10 cellular contexts compared by ENCODE assay signal in genomic region chr7:73134866-73135265, GRCh38. TPM values are rescaled to one million over a fixed set of nuclear protein-coding genes. Genes with fewer than 3 reads are reported as not detected.
DNase-seq lines count a peak whose midpoint lies in the region; ATAC-seq, FAIRE-seq and TF ChIP-seq lines count a peak whose summit lies in the region.
"Not testable (repeated sequence)": the region's sequence is repeated elsewhere in the genome, so short reads cannot be mapped to it uniquely, and the experiment has no call there.
"Had no signal": no experiment of that assay in that cellular context is flagged by ENCODE, and none has a peak within 500 bp of the region (broad histone marks: within the 10 kb centered on the region; RNA-seq: fewer than 3 reads in every experiment).

No MANE protein-coding gene starts in this region.

- not testable (repeated sequence) for H3K9me3 ChIP-seq in HCT116 (ENCODE audit: control insufficient read depth in 1 of 2, insufficient read depth in 1 of 2, low read depth in 1 of 2, low read length in 2 of 2); RWPE2 (ENCODE audit: severe bottlenecking); HepG2 (ENCODE audit: low read length); psoas muscle

- CTCF ChIA-PET in HCT116 (lab: Charles Lee); HepG2 (lab: Yijun Ruan, JAX; ENCODE audit: low intra/inter-chr PET ratio, low total read pairs): not testable (repeated sequence)

- FAIRE-seq in HepG2 (lab: Jason Lieb, UNC) = not testable (repeated sequence)

- not testable (repeated sequence) for H3K4me3 ChIP-seq in HCT116 (replicated peaks in 1 of 2; ENCODE audit: low read depth in 1 of 2, low read length in 2 of 2); RWPE2 (ENCODE audit: severe bottlenecking); HepG2 (replicated peaks in 1 of 3; ENCODE audit: insufficient read depth in 1 of 3, low read depth in 2 of 3, low read length in 3 of 3); psoas muscle

- not testable (repeated sequence) for DNase-seq in HCT116 (ENCODE audit: low read depth, low spot score); RWPE2 (ENCODE audit: low spot score); activated naive CD4-positive, alpha-beta T cell treated with anti-CD3 and anti-CD28 coated beads, Interleukin-2, amount 50 U/mL, for 72 hours (ENCODE audit: low spot score in 2 of 2); foreskin keratinocyte; HepG2 (ENCODE audit: low spot score); psoas muscle; stimulated activated naive CD8-positive, alpha-beta T cell treated with anti-CD3 and anti-CD28 coated beads, Interleukin-15, amount 100 ng/mL, for 72 hours

- ATAC-seq in HCT116 = peak; percentile 40; the same call in 1 of the 2 replicates
- ATAC-seq in RWPE2 (ENCODE audit: low read depth) = peak; percentile 67
- peak; percentile 32 to 33 for ATAC-seq in activated naive CD4-positive, alpha-beta T cell treated with anti-CD3 and anti-CD28 coated beads, Interleukin-2, amount 50 U/mL, for 72 hours
- ATAC-seq in foreskin keratinocyte = peak; percentile 76
- ATAC-seq in HepG2 = peak; percentile 62
- ATAC-seq in psoas muscle = peak in 3 of 4 donors; percentile 41 to 53 (median 45)
- peak; percentile 42 for ATAC-seq in stimulated activated naive CD8-positive, alpha-beta T cell treated with anti-CD3 and anti-CD28 coated beads, Interleukin-15, amount 100 ng/mL, for 72 hours

- not testable (repeated sequence) for H3K27me3 ChIP-seq in HCT116 (ENCODE audit: insufficient read depth, low read length); RWPE2 (ENCODE audit: insufficient read depth, poor library complexity, severe bottlenecking); foreskin keratinocyte; HepG2 (ENCODE audit: control insufficient read depth in 1 of 2, insufficient read depth in 2 of 2, low read length in 2 of 2); psoas muscle (ENCODE audit: insufficient read depth in 3 of 3, low read length in 2 of 3)

- not testable (repeated sequence) for TF ChIP-seq CTCF in HCT116 (IDR thresholded peaks at IDR 0.05 in 2 of 3, conservative IDR thresholded peaks at IDR 0.05 in 1 of 3; ENCODE audit: borderline replicate concordance in 1 of 3, insufficient read depth in 1 of 3, low read depth in 2 of 3, low read length in 2 of 3); RWPE2 (IDR thresholded peaks at IDR 0.05; ENCODE audit: poor library complexity, severe bottlenecking); foreskin keratinocyte (conservative IDR thresholded peaks at IDR 0.05); HepG2 (CRISPR knock-in tag; IDR thresholded peaks at IDR 0.05); psoas muscle (IDR thresholded peaks at IDR 0.05)

- RAD21 ChIA-PET in HCT116 (lab: Charles Lee; ENCODE audit: low non-redundant PET in 1 of 2, low total read pairs in 2 of 2, uncharacterized antibody in 2 of 2, unreplicated experiment in 2 of 2) = not testable (repeated sequence)

- H3K36me3 ChIP-seq in HCT116 (ENCODE audit: control insufficient read depth in 1 of 2, insufficient read depth in 2 of 2, low read length in 2 of 2); RWPE2 (ENCODE audit: low read depth); HepG2 (replicated peaks in 1 of 2; ENCODE audit: control insufficient read depth in 1 of 2, insufficient read depth in 2 of 2, low read length in 2 of 2); psoas muscle (ENCODE audit: insufficient read depth in 1 of 2, low read depth in 1 of 2): not testable (repeated sequence)

- in situ Hi-C loops in HepG2 (cut with HindIII; ENCODE audit: extremely low pct_ligation_motif_present, low pct_unique_long_range_greater_than_20kb) = not testable (repeated sequence)

- not testable (repeated sequence) for H3K9ac ChIP-seq in HCT116 (ENCODE audit: low read length); HepG2 (ENCODE audit: insufficient read depth, low read depth, low read length)

- intact Hi-C loops in HCT116 (cut with micrococcal nuclease); HepG2 (cut with micrococcal nuclease; ENCODE audit: unreplicated experiment); psoas muscle (cut with DNase I): not testable (repeated sequence)

- not testable (repeated sequence) for H3K79me2 ChIP-seq in HCT116 (ENCODE audit: insufficient read depth, low read length); HepG2 (ENCODE audit: insufficient read depth, low read length)

- TF ChIP-seq RAD21 in HCT116 (IDR thresholded peaks at IDR 0.05; ENCODE audit: low read depth); HepG2 (CRISPR knock-in tag; IDR thresholded peaks at IDR 0.05): not testable (repeated sequence)

- H3K4me1 ChIP-seq in HCT116 (ENCODE audit: control insufficient read depth in 1 of 2, insufficient read depth in 2 of 2, low read length in 2 of 2); RWPE2 (ENCODE audit: insufficient read depth, poor library complexity, severe bottlenecking); foreskin keratinocyte; HepG2 (ENCODE audit: insufficient read depth, low read length); psoas muscle: not testable (repeated sequence)

- H3K27ac Mint-ChIP-seq in activated naive CD4-positive, alpha-beta T cell treated with anti-CD3 and anti-CD28 coated beads, Interleukin-2, amount 50 U/mL, for 72 hours; stimulated activated naive CD8-positive, alpha-beta T cell treated with anti-CD3 and anti-CD28 coated beads, Interleukin-15, amount 100 ng/mL, for 72 hours: not testable (repeated sequence)

- not testable (repeated sequence) for H3K27me3 Mint-ChIP-seq in stimulated activated naive CD8-positive, alpha-beta T cell treated with anti-CD3 and anti-CD28 coated beads, Interleukin-15, amount 100 ng/mL, for 72 hours

- H4K20me1 ChIP-seq in HCT116 (ENCODE audit: insufficient read depth); HepG2 (ENCODE audit: insufficient read depth, low read length): not testable (repeated sequence)

- not testable (repeated sequence) for BruUV-seq in HCT116 (replicated peaks; lab: Mats Ljungman, UMichigan); HepG2 (replicated peaks; lab: Mats Ljungman, UMichigan)

- no CpG with 5 or more reads among the region's 2 CpGs for WGBS in HepG2 (ENCODE audit: low lambda C conversion rate)
- no CpG with 5 or more reads among the region's 2 CpGs for WGBS in psoas muscle, 3 donors

- not testable (repeated sequence) for H2AFZ ChIP-seq in HCT116 (ENCODE audit: low read depth, low read length, poor library complexity, severe bottlenecking); HepG2 (ENCODE audit: low read length)

- not testable (repeated sequence) for H3K4me3 Mint-ChIP-seq in stimulated activated naive CD8-positive, alpha-beta T cell treated with anti-CD3 and anti-CD28 coated beads, Interleukin-15, amount 100 ng/mL, for 72 hours

- not testable (repeated sequence) for H3K36me3 Mint-ChIP-seq in activated naive CD4-positive, alpha-beta T cell treated with anti-CD3 and anti-CD28 coated beads, Interleukin-2, amount 50 U/mL, for 72 hours

- H3K4me2 ChIP-seq in HCT116 (ENCODE audit: low read length); HepG2 (ENCODE audit: low read depth, low read length): not testable (repeated sequence)

- not testable (repeated sequence) for TF ChIP-seq EP300 in HepG2 (IDR thresholded peaks at IDR 0.05; ENCODE audit: low read depth in 2 of 2, low read length in 2 of 2); HepG2 (CRISPR knock-in tag; IDR thresholded peaks at IDR 0.05; ENCODE audit: borderline replicate concordance)

- TF ChIP-seq POLR2A in HCT116 (IDR thresholded peaks at IDR 0.05; ENCODE audit: borderline replicate concordance, extremely low read depth, insufficient read depth, insufficient read length); HepG2 (IDR thresholded peaks at IDR 0.05; ENCODE audit: insufficient read depth in 1 of 2, low read depth in 2 of 2, low read length in 2 of 2): not testable (repeated sequence)

- not testable (repeated sequence) for H3K9me2 ChIP-seq in HCT116 (ENCODE audit: insufficient read depth)

- POLR2A ChIA-PET in HCT116 (lab: Charles Lee); HepG2 (lab: Yijun Ruan, JAX): not testable (repeated sequence)

- not testable (repeated sequence) for H3K4me1 Mint-ChIP-seq in stimulated activated naive CD8-positive, alpha-beta T cell treated with anti-CD3 and anti-CD28 coated beads, Interleukin-15, amount 100 ng/mL, for 72 hours

- not testable (repeated sequence) for H3K27ac ChIP-seq in HCT116 (ENCODE audit: low read depth, low read length); RWPE2 (ENCODE audit: poor library complexity, severe bottlenecking); foreskin keratinocyte; HepG2 (ENCODE audit: extremely low read length, insufficient read depth, low read length); psoas muscle

- H3K9me3 Mint-ChIP-seq in activated naive CD4-positive, alpha-beta T cell treated with anti-CD3 and anti-CD28 coated beads, Interleukin-2, amount 50 U/mL, for 72 hours; stimulated activated naive CD8-positive, alpha-beta T cell treated with anti-CD3 and anti-CD28 coated beads, Interleukin-15, amount 100 ng/mL, for 72 hours: not testable (repeated sequence)

RNA-seq across cellular contexts. Expression of gene SPDYE9, which starts 49.0 kb away (rescaled TPM):
- total RNA-seq in HCT116 (2021; ENCODE audit: unreplicated experiment) (not detected), foreskin keratinocyte (not detected in 2 replicates), HepG2 (2016; rRNA removed; fragmentation: Illumina TruSeq; extraction: Trizol) (not detected in 2 replicates), psoas muscle (not detected)
- polyA plus RNA-seq in HCT116 (2012) = 0.06 and 0.07 TPM in 2 replicates
- not detected for total RNA-seq in activated naive CD4-positive, alpha-beta T cell treated with anti-CD3 and anti-CD28 coated beads, Interleukin-2, amount 50 U/mL, for 72 hours
- polyA plus RNA-seq in foreskin keratinocyte (not detected in 2 replicates), HepG2 (2011; rRNA removed) (not detected in 2 replicates), psoas muscle (not detected)
- total RNA-seq in HepG2 (2016; cell fraction: cytosol; rRNA removed; fragmentation: Illumina TruSeq; extraction: Trizol; ENCODE audit: low read depth) = not detected in 2 replicates
- total RNA-seq in HepG2 (2016; cell fraction: insoluble cytoplasmic fraction; rRNA removed; fragmentation: Illumina TruSeq; extraction: Trizol) = not detected in 2 replicates
- total RNA-seq in HepG2 (2016; cell fraction: membrane; rRNA removed; fragmentation: Illumina TruSeq; extraction: Trizol) = not detected in 2 replicates
- not detected in 2 replicates for total RNA-seq in HepG2 (2016; cell fraction: nucleus; rRNA removed; fragmentation: Illumina TruSeq; extraction: Trizol)
- not detected in 2 replicates for polyA plus RNA-seq in HepG2 (2011; cell fraction: cytosol; rRNA removed)
- not detected in 2 replicates for polyA plus RNA-seq in HepG2 (2011; cell fraction: nucleus; rRNA removed)
- 0.09 TPM in 1 of 2 replicates, not detected in the other for polyA plus RNA-seq in HepG2 (2012)
- not detected in 2 replicates for polyA plus RNA-seq in HepG2 (2016; cell fraction: cytosol; fragmentation: Illumina TruSeq; extraction: Trizol; ENCODE audit: low read depth)
- not detected in 2 replicates for polyA plus RNA-seq in HepG2 (2016; cell fraction: insoluble cytoplasmic fraction; fragmentation: Illumina TruSeq; extraction: Trizol; ENCODE audit: low read depth)
- polyA plus RNA-seq in HepG2 (2016; cell fraction: membrane; fragmentation: Illumina TruSeq; extraction: Trizol; ENCODE audit: low read depth) = not detected in 2 replicates
- polyA plus RNA-seq in HepG2 (2016; cell fraction: nucleus; fragmentation: Illumina TruSeq; extraction: Trizol; ENCODE audit: insufficient read depth, low read depth) = not detected in 2 replicates
- polyA minus RNA-seq in HepG2 (2011; rRNA and poly(A)+ RNA removed; ENCODE audit: low replicate concordance) = not detected in 2 replicates
- polyA minus RNA-seq in HepG2 (2011; cell fraction: cytosol; rRNA and poly(A)+ RNA removed) = not detected in 2 replicates
- polyA minus RNA-seq in HepG2 (2011; cell fraction: nucleus; rRNA and poly(A)+ RNA removed) = not detected in 2 replicates
- total RNA-seq: CD4-positive, alpha-beta memory T cell; H9; HT-29 had no signal
